8 cellular contexts compared by ENCODE assay signal in the genomic region with DNA sequence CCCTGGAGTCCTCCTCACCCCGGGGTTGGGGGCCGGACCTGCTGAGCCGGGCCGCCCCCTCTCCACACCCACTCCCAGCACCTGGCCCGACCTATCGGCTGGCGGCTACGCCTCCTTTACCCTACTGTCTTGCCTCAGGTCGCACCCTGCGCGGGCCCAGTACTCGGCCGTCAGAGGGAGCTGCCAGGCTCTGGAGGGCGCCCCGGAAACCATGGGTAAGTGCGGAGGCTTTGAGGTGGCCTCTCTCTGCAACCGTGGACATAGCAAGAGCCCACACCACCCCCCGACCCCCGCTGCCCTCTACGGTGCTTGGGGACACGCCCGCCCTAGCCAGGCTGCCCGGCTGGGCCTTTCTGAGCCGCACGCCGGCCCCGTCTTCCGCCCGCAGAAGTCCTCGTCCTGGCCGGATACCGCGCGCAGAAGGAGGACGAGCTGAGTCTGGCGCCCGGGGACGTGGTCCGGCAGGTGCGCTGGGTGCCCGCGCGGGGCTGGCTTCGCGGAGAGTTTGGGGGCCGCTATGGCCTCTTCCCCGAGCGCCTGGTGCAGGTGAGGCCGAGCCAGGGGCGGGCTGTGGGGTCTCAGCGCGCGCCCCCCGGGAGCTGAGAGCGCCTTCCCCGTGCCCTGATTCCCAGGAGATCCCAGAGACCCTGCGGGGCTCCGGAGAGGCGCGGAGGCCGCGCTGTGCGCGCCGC. TPM values are rescaled to one million over a fixed set of nuclear protein-coding genes. Genes with fewer than 3 reads are reported as not detected.
DNase-seq lines count a peak whose midpoint lies in the region; ATAC-seq and TF ChIP-seq lines count a peak whose summit lies in the region.

Gene SH3D21, plus strand, starts transcription at position 159 of the 692 bp plus-strand sequence. Its CDS starts 53 bp downstream, at position 212.

- TF ChIP-seq CTCF in coronary artery (IDR thresholded peaks at IDR 0.05): no peak

- H3K9me3 Mint-ChIP-seq in memory B cell: no peaks in the 10 kb centered on the region

- DNase-seq in EL (peak; percentile 39), HuH-7 (ENCODE audit: low spot score) (peak; percentile 79), T-helper 2 cell (peak in 4 of 5 experiments; percentile 32 to 78 (median 42)), coronary artery (ENCODE audit: low spot score) (no peak), memory B cell (ENCODE audit: low spot score in 2 of 2) (peak in 1 of 2 donors; percentile 48), NCI-H524 treated with DMSO at 0.1 percent for 48 hours (lab: John Stamatoyannopoulos, UW) (no peak)

- H3K36me3 ChIP-seq in thymus (ENCODE audit: control insufficient read depth, insufficient read depth): peaks cover 25% of the 10 kb centered on the region

- H3K4me3 ChIP-seq in coronary artery (peak within 1 kb of the TSS; percentile 83), thymus (ENCODE audit: low read length) (peak within 1 kb of the TSS; percentile 64)

- no peaks in the 10 kb centered on the region for H3K9me3 ChIP-seq in thymus (ENCODE audit: control insufficient read depth)

- no peaks in the 10 kb centered on the region for H3K27me3 ChIP-seq in thymus (ENCODE audit: control insufficient read depth, insufficient read depth)

- H3K27me3 Mint-ChIP-seq in memory B cell: no peaks in the 10 kb centered on the region

- H3K27ac ChIP-seq in coronary artery (peak within 1 kb of the TSS; percentile 22 to 80), thymus (ENCODE audit: low read depth) (no peak within 1 kb of the TSS)

- H3K4me3 Mint-ChIP-seq in memory B cell: peak within 1 kb of the TSS; percentile 95

- H3K27ac Mint-ChIP-seq in memory B cell: peak within 1 kb of the TSS; percentile 85

- H3K4me1 ChIP-seq in thymus (ENCODE audit: control insufficient read depth, insufficient read depth, low read length): peaks cover 9% of the 10 kb centered on the region

- ATAC-seq in GM21528 (IDR thresholded peaks at IDR 0.05; ENCODE audit: low FRiP score, unreplicated experiment) (peak; percentile 32), memory B cell (ENCODE audit: low read depth) (peak; percentile 46)

- peaks cover 16% of the 10 kb centered on the region for H3K4me1 Mint-ChIP-seq in memory B cell

- peaks cover 15% of the 10 kb centered on the region for H3K36me3 Mint-ChIP-seq in memory B cell

- WGBS in thymus: 9% methylated on average over 65 of the region's 65 CpGs

RNA-seq across cellular contexts. Expression of gene SH3D21, which starts in this region (rescaled TPM):
- polyA plus RNA-seq in thymus: 6.0 TPM

Comparison
In these comparisons a context has a peak if more than half of its experiments do, and no peak if none do; other contexts are left out.
1. DNase-seq: peak in EL (single experiment), HuH-7 (single experiment) and T-helper 2 cell (4 of 5); none in coronary artery (single experiment) and NCI-H524 treated with DMSO at 0.1 percent for 48 hours (single experiment).